In genomic region chr20:860891-861290, GRCh38 we compare ENCODE assay signal across 20 cellular contexts. TPM values are rescaled to one million over a fixed set of nuclear protein-coding genes. Genes with fewer than 3 reads are reported as not detected.
DNase-seq lines count a peak whose midpoint lies in the region; ATAC-seq, FAIRE-seq and TF ChIP-seq lines count a peak whose summit lies in the region.
"Had no signal": no experiment of that assay in that cellular context is flagged by ENCODE, and none has a peak within 500 bp of the region (broad histone marks: within the 10 kb centered on the region; RNA-seq: fewer than 3 reads in every experiment).

No MANE protein-coding gene starts in this region.

- no peak overlapping the region for H3K4me3 Mint-ChIP-seq in chondrocyte (ENCODE audit: unreplicated experiment)
- H3K4me3 Mint-ChIP-seq: CD8-positive, alpha-beta T cell; H9 had no signal

- WGBS in K562 (ENCODE audit: insufficient coverage, low coverage, missing lambda C conversion rate): 34% methylated on average over 2 of the region's 2 CpGs
- WGBS in esophagus squamous epithelium, 2 donors: 63 to 69% methylated on average over 2 of the region's 2 CpGs
- 96% methylated on average over 2 of the region's 2 CpGs for WGBS in thymus

- no peak overlapping the region for H3K4me2 ChIP-seq in K562 (ENCODE audit: insufficient read depth, low read length)
- H3K4me2 ChIP-seq: A549 had no signal

- POLR2A ChIA-PET in RWPE1 (lab: Yijun Ruan, JAX; ENCODE audit: low non-redundant PET): no interaction called here
- POLR2A ChIA-PET in K562 (lab: Yijun Ruan, JAX): no interaction called here

- intact Hi-C loops in K562 (cut with micrococcal nuclease): no loop called here
- intact Hi-C loops in esophagus squamous epithelium (cut with DNase I): no loop called here

- H3K27ac ChIP-seq in RWPE1 (peak overlapping the region; percentile 46), K562 (ENCODE audit: extremely low read depth, low read depth, low read length) (no peak overlapping the region), esophagus squamous epithelium (peak overlapping the region; percentile 11 to 63 (median 58)), thymus (ENCODE audit: low read depth) (peak overlapping the region; percentile 43)
- H3K27ac ChIP-seq: A549, C4-2B had no signal

- H3K4me1 ChIP-seq in K562 (replicated peaks in 1 of 2; ENCODE audit: control insufficient read depth in 2 of 2, insufficient read depth in 2 of 2, low read length in 2 of 2): no peaks in the 10 kb centered on the region
- peaks cover 10 to 60% (median 34%) of the 10 kb centered on the region in 3 donors for H3K4me1 ChIP-seq in esophagus squamous epithelium
- H3K4me1 ChIP-seq in thymus (ENCODE audit: control insufficient read depth, insufficient read depth, low read length): no peaks in the 10 kb centered on the region
- H3K4me1 ChIP-seq: BE2C had no signal

- BruUV-seq in K562 (replicated peaks; lab: Mats Ljungman, UMichigan): no TSS peak

- no peaks in the 10 kb centered on the region for H4K20me1 ChIP-seq in K562 (replicated peaks; ENCODE audit: control insufficient read depth, insufficient read depth, low read length)

- TF ChIP-seq POLR2A in K562 (conservative IDR thresholded peaks at IDR 0.05) (no peak), esophagus squamous epithelium (IDR thresholded peaks at IDR 0.05) (no peak)

- H3K27me3 Mint-ChIP-seq in chondrocyte (ENCODE audit: low read depth): peaks cover 12% of the 10 kb centered on the region

- H3K36me3 ChIP-seq in K562 (ENCODE audit: control insufficient read depth, insufficient read depth, low read length): no peaks in the 10 kb centered on the region
- H3K36me3 ChIP-seq in esophagus squamous epithelium: no peaks in the 10 kb centered on the region
- no peaks in the 10 kb centered on the region for H3K36me3 ChIP-seq in thymus (ENCODE audit: control insufficient read depth, insufficient read depth)
- H3K36me3 ChIP-seq: BE2C had no signal

- H3K9me3 ChIP-seq in K562 (replicated peaks; ENCODE audit: control insufficient read depth, insufficient read depth, low read depth, low read length) (no peaks in the 10 kb centered on the region), esophagus squamous epithelium (no peaks in the 10 kb centered on the region), thymus (ENCODE audit: control insufficient read depth) (no peaks in the 10 kb centered on the region)
- H3K9me3 ChIP-seq: A549, BE2C had no signal

- H3K9ac ChIP-seq in K562 (ENCODE audit: insufficient read depth in 1 of 2, low read depth in 2 of 2, low read length in 2 of 2): no peak overlapping the region

- no peak overlapping the region for H3K4me3 ChIP-seq in K562
- H3K4me3 ChIP-seq in esophagus squamous epithelium: no peak overlapping the region
- no peak overlapping the region for H3K4me3 ChIP-seq in thymus (ENCODE audit: low read length)
- H3K4me3 ChIP-seq: A549 had no signal

- H3K4me1 Mint-ChIP-seq in chondrocyte (ENCODE audit: low read depth): peaks cover 11% of the 10 kb centered on the region

- in situ Hi-C loops in K562 (cut with MboI): no loop called here

- no peaks in the 10 kb centered on the region for H3K9me1 ChIP-seq in K562 (ENCODE audit: control insufficient read depth, insufficient read depth, low read length)

- no peak for FAIRE-seq in K562 (lab: Jason Lieb, UNC)
- FAIRE-seq: A549, D721Med, G401.6, GM12892 had no signal

- H3K27me3 ChIP-seq in K562 (ENCODE audit: control insufficient read depth in 2 of 2, insufficient read depth in 2 of 2, low read length in 2 of 2): no peaks in the 10 kb centered on the region
- no peaks in the 10 kb centered on the region for H3K27me3 ChIP-seq in esophagus squamous epithelium
- no peaks in the 10 kb centered on the region for H3K27me3 ChIP-seq in thymus (ENCODE audit: control insufficient read depth, insufficient read depth)
- H3K27me3 ChIP-seq: BE2C had no signal

- TF ChIP-seq CTCF in RWPE1 (conservative IDR thresholded peaks at IDR 0.05; ENCODE audit: low read depth) (no peak), K562 (IDR thresholded peaks at IDR 0.05 in 2 of 3, conservative IDR thresholded peaks at IDR 0.05 in 1 of 3; ENCODE audit: insufficient read depth in 2 of 3, low read depth in 1 of 3, low read length in 3 of 3) (no peak), esophagus squamous epithelium (IDR thresholded peaks at IDR 0.05) (no peak), chondrocyte (IDR thresholded peaks at IDR 0.05) (no peak)

- CTCF ChIA-PET in RWPE1 (lab: Yijun Ruan, JAX) (interaction anchor here (0.7 kb wide), 1 partner anchor 25 kb away, joined by 4 read pairs; no protein-coding TSS in a partner anchor), K562 (lab: Yijun Ruan, JAX; ENCODE audit: low intra/inter-chr PET ratio) (no interaction called here)

- no peak overlapping the region for H3K27ac Mint-ChIP-seq in chondrocyte (ENCODE audit: unreplicated experiment)
- H3K27ac Mint-ChIP-seq: CD8-positive, alpha-beta T cell had no signal

- no peak for TF ChIP-seq EP300 in K562 (IDR thresholded peaks at IDR 0.05; ENCODE audit: low read length)

- no peaks in the 10 kb centered on the region for H3K9me3 Mint-ChIP-seq in chondrocyte (ENCODE audit: low read depth)
- H3K9me3 Mint-ChIP-seq: CD8-positive, alpha-beta T cell; H9 had no signal

- TF ChIP-seq RAD21 in K562 (CRISPR knock-in tag; conservative IDR thresholded peaks at IDR 0.05 in 1 of 2, IDR thresholded peaks at IDR 0.05 in 1 of 2): no peak

- DNase-seq in RWPE1 (ENCODE audit: low spot score): no peak
- no peak for DNase-seq in K562 (ENCODE audit: extremely low read depth in 1 of 4, low spot score in 3 of 4)
- DNase-seq in esophagus squamous epithelium (lab: John Stamatoyannopoulos, UW): no peak
- no peak for DNase-seq in chondrocyte (ENCODE audit: low spot score)
- DNase-seq: BE2C; CD8-positive, alpha-beta T cell; COR-L47; DMS153; DMS79 treated with DMSO at 0.1 percent for 48 hours; EL; GOT3; H9 had no signal

- ATAC-seq in K562: no peak
- no peak for ATAC-seq in activated CD4-positive, CD25-positive, alpha-beta regulatory T cell treated with anti-CD3 and anti-CD28 coated beads, Interleukin-2, amount 50 U/mL, for 24 hours
- ATAC-seq: A549; CD8-positive, alpha-beta T cell had no signal

- H3K79me2 ChIP-seq in K562 (ENCODE audit: control insufficient read depth, insufficient read depth, low read length): no peaks in the 10 kb centered on the region

- no peak overlapping the region for H2AFZ ChIP-seq in K562 (ENCODE audit: low read depth, low read length)

- no peaks in the 10 kb centered on the region for H3K36me3 Mint-ChIP-seq in chondrocyte (ENCODE audit: low read depth)
- H3K36me3 Mint-ChIP-seq: CD8-positive, alpha-beta T cell had no signal

TF ChIP-seq in K562, 482 proteins besides CTCF, POLR2A, EP300 and RAD21:
- TF ChIP-seq RBM25 (IDR thresholded peaks at IDR 0.05; ENCODE audit: low read depth, low read length, severe bottlenecking) (peak; percentile 46), SNRNP70 (optimal IDR thresholded peaks at IDR 0.05; ENCODE audit: low read depth, low read length) (no peak)

RNA-seq across cellular contexts. Expression of gene FAM110A, which starts 27.4 kb away (rescaled TPM):
- total RNA-seq in K562 (2011; cell fraction: chromatin; rRNA removed; ENCODE audit: low replicate concordance): 5.9 and 9.9 TPM in 2 replicates
- total RNA-seq in K562 (2011; cell fraction: nucleolus; rRNA removed): 7.8 and 8.4 TPM in 2 replicates
- 4.7 and 6.6 TPM in 2 replicates for total RNA-seq in K562 (2011; cell fraction: nucleoplasm; rRNA removed)
- total RNA-seq in K562 (2014; rRNA removed) (7.3 and 8.5 TPM in 2 replicates), K562 (2014; rRNA removed; fragmentation: Illumina TruSeq; extraction: Trizol) (2.0 and 2.2 TPM in 2 replicates), K562 (2015; rRNA removed; fragmentation: Illumina TruSeq; extraction: Trizol) (3.3 and 4.1 TPM in 2 replicates), K562 (2021) (15.5 and 15.7 TPM in 2 replicates), esophagus squamous epithelium (10 to 100 TPM; 15.3 to 46.6 (median 27.1) TPM), chondrocyte (2.0 to 2.6 TPM (median 2.4 TPM) in 3 replicates)
- polyA plus RNA-seq in K562 (2011; rRNA removed) (3.6 and 10.0 TPM in 2 replicates), K562 (2014; fragmentation: Illumina TruSeq; extraction: Trizol) (6.0 and 8.2 TPM in 2 replicates), K562 (2014; fragmentation: Nextera tagmentation; extraction: Ambion mirVana) (under 1 TPM; 0.73 to 0.93 TPM), K562 (2014; rRNA removed) (9.4 and 11.4 TPM in 2 replicates), thymus (15.2 TPM)
- 9.4 and 16.0 TPM in 2 replicates for polyA plus RNA-seq in K562 (2011; cell fraction: cytosol; rRNA removed)
- polyA plus RNA-seq in K562 (2011; cell fraction: nucleus; rRNA removed): 9.5 and 9.7 TPM in 2 replicates
- 7.9 and 9.5 TPM in 2 replicates for polyA plus RNA-seq in K562 (2012)
- polyA minus RNA-seq in K562 (2011; rRNA and poly(A)+ RNA removed): 2.6 and 4.1 TPM in 2 replicates
- 3.7 and 8.8 TPM in 2 replicates for polyA minus RNA-seq in K562 (2011; cell fraction: cytosol; rRNA and poly(A)+ RNA removed)
- polyA minus RNA-seq in K562 (2011; cell fraction: nucleus; rRNA and poly(A)+ RNA removed): 2.4 and 4.6 TPM in 2 replicates

RNA-seq across cellular contexts. Expression of gene ANGPT4, which starts 55.2 kb away (rescaled TPM):
- not detected in 2 replicates for total RNA-seq in K562 (2011; cell fraction: chromatin; rRNA removed; ENCODE audit: low replicate concordance)
- not detected in 2 replicates for total RNA-seq in K562 (2011; cell fraction: nucleolus; rRNA removed)
- total RNA-seq in K562 (2011; cell fraction: nucleoplasm; rRNA removed): not detected in 2 replicates
- total RNA-seq in K562 (2014; rRNA removed) (not detected in 2 replicates), K562 (2014; rRNA removed; fragmentation: Illumina TruSeq; extraction: Trizol) (not detected in 2 replicates), K562 (2015; rRNA removed; fragmentation: Illumina TruSeq; extraction: Trizol) (not detected in 2 replicates), K562 (2021) (not detected in 2 replicates), esophagus squamous epithelium (under 1 TPM in 3 of 4 donors, not detected in 1; under 0.01 to 0.38 (median 0.09) TPM), chondrocyte (0.12 TPM in 1 of 3 replicates, not detected in the others)
- polyA plus RNA-seq in K562 (2011; rRNA removed) (not detected in 2 replicates), K562 (2014; fragmentation: Illumina TruSeq; extraction: Trizol) (not detected in 2 replicates), K562 (2014; fragmentation: Nextera tagmentation; extraction: Ambion mirVana) (not detected), K562 (2014; rRNA removed) (not detected in 2 replicates), thymus (0.34 TPM)
- polyA plus RNA-seq in K562 (2011; cell fraction: cytosol; rRNA removed): not detected in 2 replicates
- polyA plus RNA-seq in K562 (2011; cell fraction: nucleus; rRNA removed): not detected in 2 replicates
- not detected in 2 replicates for polyA plus RNA-seq in K562 (2012)
- polyA minus RNA-seq in K562 (2011; rRNA and poly(A)+ RNA removed): not detected in 2 replicates
- not detected in 2 replicates for polyA minus RNA-seq in K562 (2011; cell fraction: cytosol; rRNA and poly(A)+ RNA removed)
- not detected in 2 replicates for polyA minus RNA-seq in K562 (2011; cell fraction: nucleus; rRNA and poly(A)+ RNA removed)
- total RNA-seq: CD8-positive, alpha-beta T cell had no signal
- polyA plus RNA-seq: AG04450 had no signal
